ENCODE assay signal across 7 cellular contexts in the genomic region with DNA sequence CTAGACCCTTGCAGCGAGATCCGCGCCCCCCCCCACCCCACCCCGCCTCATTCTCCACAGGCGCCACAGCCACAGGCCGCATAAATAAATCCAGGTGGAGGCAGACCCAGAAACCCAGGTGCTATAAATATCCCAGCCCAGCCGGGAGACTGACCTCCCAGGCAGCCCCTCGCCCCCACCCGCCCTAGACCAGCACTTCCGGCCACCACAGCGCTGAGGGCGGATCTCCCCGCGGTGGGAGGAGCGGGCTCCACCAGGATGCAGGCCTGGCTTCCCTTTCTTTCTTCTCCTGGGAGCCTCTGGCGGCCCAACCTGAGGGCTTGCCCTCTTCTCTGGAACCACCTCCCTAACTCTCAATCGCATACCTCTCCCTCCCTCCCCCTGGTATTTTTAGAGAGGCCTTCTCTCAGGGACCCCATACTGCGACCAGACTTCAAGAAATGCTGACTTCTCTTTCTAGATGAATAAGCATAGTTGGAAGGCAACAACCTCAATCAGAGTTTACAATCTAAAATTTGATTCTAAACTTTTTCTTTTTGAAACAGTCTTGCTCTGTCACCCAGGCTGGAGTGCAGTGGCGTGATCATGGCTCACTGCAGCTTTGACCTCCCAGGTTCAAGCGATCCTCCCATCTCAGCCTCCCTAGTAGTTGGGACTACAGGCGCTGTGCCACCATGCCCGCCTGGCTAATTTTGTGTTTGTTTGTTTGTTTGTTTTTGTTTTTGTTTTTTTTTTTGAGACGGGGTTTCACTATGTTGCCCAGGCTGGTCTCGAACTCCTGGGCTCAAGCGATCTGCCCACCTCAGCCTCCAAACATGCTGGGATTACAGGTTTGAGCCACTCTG. TPM values are rescaled to one million over a fixed set of nuclear protein-coding genes. Genes with fewer than 3 reads are reported as not detected.
DNase-seq lines count a peak whose midpoint lies in the region; ATAC-seq lines count a peak whose summit lies in the region.

No MANE protein-coding gene starts in this region.

- H3K27me3 ChIP-seq in HUES64 (ENCODE audit: insufficient read depth, low read length): peaks cover 17% of the 10 kb centered on the region; the same call in 1 of the 2 replicates

- H3K9ac ChIP-seq in HUES64 (ENCODE audit: low read depth, low read length): peak overlapping the region; percentile 86

- H3K4me3 Mint-ChIP-seq in stimulated activated naive CD8-positive, alpha-beta T cell treated with anti-CD3 and anti-CD28 coated beads, Interleukin-15, Interleukin-2, amounts not matched to agents 100 ng/mL and 50 ng/mL, for 24 hours: peak overlapping the region; percentile 80

- no peaks in the 10 kb centered on the region for H3K36me3 ChIP-seq in HUES64 (ENCODE audit: insufficient read depth, low read length)

- H3K27ac ChIP-seq in HUES64 (ENCODE audit: low read depth, low read length): peak overlapping the region; percentile 95

- ATAC-seq in GM19351 (IDR thresholded peaks at IDR 0.05; ENCODE audit: unreplicated experiment): peak; percentile 1

- H3K27me3 Mint-ChIP-seq in stimulated activated naive CD8-positive, alpha-beta T cell treated with anti-CD3 and anti-CD28 coated beads, Interleukin-15, Interleukin-2, amounts not matched to agents 100 ng/mL and 50 ng/mL, for 24 hours: no peaks in the 10 kb centered on the region

- H3K9me3 Mint-ChIP-seq in stimulated activated naive CD8-positive, alpha-beta T cell treated with anti-CD3 and anti-CD28 coated beads, Interleukin-15, Interleukin-2, amounts not matched to agents 100 ng/mL and 50 ng/mL, for 24 hours: peaks cover 11% of the 10 kb centered on the region

- H3K36me3 Mint-ChIP-seq in stimulated activated naive CD8-positive, alpha-beta T cell treated with anti-CD3 and anti-CD28 coated beads, Interleukin-15, Interleukin-2, amounts not matched to agents 100 ng/mL and 50 ng/mL, for 24 hours (ENCODE audit: low read depth): peaks cover 9% of the 10 kb centered on the region

- H3K4me3 ChIP-seq in HUES64 (ENCODE audit: low read length): peak overlapping the region; percentile 53

- peaks cover 37% of the 10 kb centered on the region for H3K4me1 ChIP-seq in HUES64 (ENCODE audit: insufficient read depth, low read length)

- H3K4me1 Mint-ChIP-seq in stimulated activated naive CD8-positive, alpha-beta T cell treated with anti-CD3 and anti-CD28 coated beads, Interleukin-15, Interleukin-2, amounts not matched to agents 100 ng/mL and 50 ng/mL, for 24 hours (ENCODE audit: low read depth): peaks cover 30% of the 10 kb centered on the region

- 24% methylated on average over 25 of the region's 25 CpGs for WGBS in HUES64

- DNase-seq in astrocyte of the hippocampus (ENCODE audit: low read depth, low spot score): peak; percentile 56
- DNase-seq in kidney tubule cell (ENCODE audit: low spot score): peak; percentile 89
- DNase-seq in NAMALWA (ENCODE audit: low spot score): no peak
- DNase-seq in NCI-H2107 treated with DMSO at 0.1 percent for 48 hours (lab: John Stamatoyannopoulos, UW; ENCODE audit: unreplicated experiment): no peak

- H3K27ac Mint-ChIP-seq in stimulated activated naive CD8-positive, alpha-beta T cell treated with anti-CD3 and anti-CD28 coated beads, Interleukin-15, Interleukin-2, amounts not matched to agents 100 ng/mL and 50 ng/mL, for 24 hours: peak overlapping the region; percentile 94

- H3K9me3 ChIP-seq in HUES64 (ENCODE audit: insufficient read depth, low read depth, low read length): peaks cover 6% of the 10 kb centered on the region

RNA-seq across cellular contexts. Expression of gene PKDCC, which starts 55.0 kb away (rescaled TPM):
- polyA plus RNA-seq in HUES64 (2013, experiment 1 of 2): 98.9 TPM
- 117 TPM for polyA plus RNA-seq in HUES64 (2013, experiment 2 of 2)

Comparison
In these comparisons a context has a peak if more than half of its experiments do, and no peak if none do; other contexts are left out.
1. DNase-seq: peak in astrocyte of the hippocampus (single experiment) and kidney tubule cell (single experiment); none in NAMALWA (single experiment) and NCI-H2107 treated with DMSO at 0.1 percent for 48 hours (single experiment).